Comparison of ENCODE assay signal across 8 cellular contexts in genomic region chr12:71755146-71755892, GRCh38. TPM values are rescaled to one million over a fixed set of nuclear protein-coding genes. Genes with fewer than 3 reads are reported as not detected.
DNase-seq lines count a peak whose midpoint lies in the region; ATAC-seq and TF ChIP-seq lines count a peak whose summit lies in the region.

No MANE protein-coding gene starts in this region.

- no peaks in the 10 kb centered on the region for H3K4me1 ChIP-seq in HUES64 (ENCODE audit: insufficient read depth, low read length)
- peaks cover 0 to 15% (median 5%) of the 10 kb centered on the region in 4 donors for H3K4me1 ChIP-seq in right lobe of liver

- peak; percentile 67 for DNase-seq in EH (ENCODE audit: low read depth)
- DNase-seq in choroid plexus epithelial cell (ENCODE audit: low read depth) = peak; percentile 62
- DNase-seq in right lobe of liver = peak in 1 of 3 donors; percentile 54
- DNase-seq in stimulated activated CD4-positive, alpha-beta T cell treated with anti-CD3 and anti-CD28 coated beads, Interleukin-4, amount 100 ng/mL, for 1 hour = peak; percentile 59
- no peak for DNase-seq in NCI-H226

- H3K4me3 ChIP-seq in HUES64 (ENCODE audit: low read length) (peak overlapping the region; percentile 94), choroid plexus epithelial cell (ENCODE audit: low read depth, low read length) (peak overlapping the region; percentile 92), right lobe of liver (peak overlapping the region; percentile 68 to 78 (median 76))

- H3K9ac ChIP-seq in HUES64 (ENCODE audit: low read depth, low read length) = peak overlapping the region; percentile 83

- no peak for TF ChIP-seq CTCF in choroid plexus epithelial cell (conservative IDR thresholded peaks at IDR 0.05; ENCODE audit: low read depth, low read length)
- TF ChIP-seq CTCF in right lobe of liver (IDR thresholded peaks at IDR 0.05) = no peak

- 2% methylated on average over 45 of the region's 45 CpGs for WGBS in HUES64
- WGBS in right lobe of liver (ENCODE audit: insufficient coverage, low coverage, low lambda C conversion rate, missing lambda C conversion rate) = 0% methylated on average over 24 of the region's 45 CpGs

- ATAC-seq in GM21515 (IDR thresholded peaks at IDR 0.05; ENCODE audit: unreplicated experiment) (peak; percentile 50), right lobe of liver (peak; percentile 49 to 56 (median 52))
- ATAC-seq in activated CD4-positive, CD25-positive, alpha-beta regulatory T cell treated with anti-CD3 and anti-CD28 coated beads, Interleukin-2, amount 50 U/mL, for 24 hours = peak; percentile 42 to 56

- peak; percentile 28 for TF ChIP-seq POLR2A in right lobe of liver (IDR thresholded peaks at IDR 0.05)

- intact Hi-C loops in right lobe of liver (cut with DNase I) = no loop called here

- H3K27ac ChIP-seq in HUES64 (ENCODE audit: low read depth, low read length) (peak overlapping the region; percentile 57; the same call in 1 of the 2 replicates), right lobe of liver (peak overlapping the region; percentile 93 to 96 (median 95))

- peaks cover 9% of the 10 kb centered on the region for H3K36me3 ChIP-seq in HUES64 (ENCODE audit: insufficient read depth, low read length)
- H3K36me3 ChIP-seq in right lobe of liver = no peaks in the 10 kb centered on the region

- H3K9me3 ChIP-seq in HUES64 (ENCODE audit: insufficient read depth, low read depth, low read length) = no peaks in the 10 kb centered on the region
- no peaks in the 10 kb centered on the region for H3K9me3 ChIP-seq in right lobe of liver

- no peaks in the 10 kb centered on the region for H3K27me3 ChIP-seq in HUES64 (ENCODE audit: insufficient read depth, low read length)
- H3K27me3 ChIP-seq in right lobe of liver = no peaks in the 10 kb centered on the region

RNA-seq across cellular contexts. Expression of gene RAB21, which starts 0.7 kb away (rescaled TPM):
- polyA plus RNA-seq in HUES64 (2013, experiment 1 of 2) = 23.3 TPM
- 29.1 TPM for polyA plus RNA-seq in HUES64 (2013, experiment 2 of 2)
- total RNA-seq in right lobe of liver = 10 to 100 TPM; 23.0 to 45.2 (median 31.3) TPM
